ENCODE assay signal across 15 cellular contexts in the genomic region with DNA sequence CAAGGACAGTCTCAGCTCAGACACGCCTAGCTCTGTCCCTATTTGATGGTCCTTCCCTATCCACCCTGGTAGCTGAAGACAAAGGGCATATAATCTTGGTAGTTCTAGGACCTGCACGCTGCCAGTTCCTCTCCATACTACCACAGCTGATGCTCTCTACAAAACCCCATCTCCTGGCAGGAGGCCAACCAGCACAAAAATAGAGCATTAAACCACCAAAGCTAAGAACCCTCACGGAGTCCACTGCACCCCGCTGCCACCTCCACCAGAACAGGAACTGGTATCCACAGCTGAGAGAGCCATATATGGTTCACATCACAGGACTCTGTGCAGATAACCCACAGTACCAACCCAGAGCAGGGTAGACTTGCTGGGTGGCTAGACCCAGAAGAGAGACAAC.
"Had no signal": no experiment of that assay in that cellular context is flagged by ENCODE, and none has a peak within 500 bp of the region (broad histone marks: within the 10 kb centered on the region; RNA-seq: fewer than 3 reads in every experiment).

No MANE protein-coding gene starts in this region.

- H3K9me3 ChIP-seq: right atrium auricular region had no signal

- H3K4me2 ChIP-seq: hepatocyte, smooth muscle cell had no signal

- H3K27ac ChIP-seq: dorsolateral prefrontal cortex, hepatocyte, right atrium auricular region had no signal

- DNase-seq: cortex of kidney; dorsolateral prefrontal cortex; effector CD8-positive, alpha-beta T cell; foreskin melanocyte; head of caudate nucleus; left colon; mammary epithelial cell; naive thymus-derived CD4-positive, alpha-beta T cell; nephron progenitor cell; stimulated activated CD4-positive, alpha-beta T cell treated with anti-CD3 and anti-CD28 coated beads, Interleukin-2, amount 100 ng/mL, for 48 hours; stimulated activated naive CD4-positive, alpha-beta T cell treated with Interleukin-2 at 50 U/mL for 16 hours; trophoblast cell had no signal

- H3K4me3 ChIP-seq: dorsolateral prefrontal cortex, hepatocyte, right atrium auricular region, smooth muscle cell had no signal

- H3K27me3 ChIP-seq: dorsolateral prefrontal cortex, hepatocyte, right atrium auricular region had no signal

- H3K4me1 ChIP-seq: right atrium auricular region had no signal

- ATAC-seq: left colon; naive thymus-derived CD4-positive, alpha-beta T cell had no signal

- H3K36me3 ChIP-seq: right atrium auricular region had no signal

- H2AFZ ChIP-seq: hepatocyte had no signal
